Comparison of ENCODE assay signal across 7 cellular contexts in genomic region chr1:213383465-213383864, GRCh38.
"Had no signal": no experiment of that assay in that cellular context is flagged by ENCODE, and none has a peak within 500 bp of the region (broad histone marks: within the 10 kb centered on the region; RNA-seq: fewer than 3 reads in every experiment).

No MANE protein-coding gene starts in this region.

- FAIRE-seq: HTR-8/SVneo, K562 had no signal

- H3K4me2 ChIP-seq: KMS-11 had no signal

- ATAC-seq: K562 had no signal

- H3K27ac ChIP-seq: HL-60, KMS-11 had no signal

- H3K9ac ChIP-seq: KMS-11 had no signal

- DNase-seq: IMR-90, KBM-7, KG1 had no signal

- H3K4me3 ChIP-seq: K562 had no signal
